8 cellular contexts compared by ENCODE assay signal in the genomic region with DNA sequence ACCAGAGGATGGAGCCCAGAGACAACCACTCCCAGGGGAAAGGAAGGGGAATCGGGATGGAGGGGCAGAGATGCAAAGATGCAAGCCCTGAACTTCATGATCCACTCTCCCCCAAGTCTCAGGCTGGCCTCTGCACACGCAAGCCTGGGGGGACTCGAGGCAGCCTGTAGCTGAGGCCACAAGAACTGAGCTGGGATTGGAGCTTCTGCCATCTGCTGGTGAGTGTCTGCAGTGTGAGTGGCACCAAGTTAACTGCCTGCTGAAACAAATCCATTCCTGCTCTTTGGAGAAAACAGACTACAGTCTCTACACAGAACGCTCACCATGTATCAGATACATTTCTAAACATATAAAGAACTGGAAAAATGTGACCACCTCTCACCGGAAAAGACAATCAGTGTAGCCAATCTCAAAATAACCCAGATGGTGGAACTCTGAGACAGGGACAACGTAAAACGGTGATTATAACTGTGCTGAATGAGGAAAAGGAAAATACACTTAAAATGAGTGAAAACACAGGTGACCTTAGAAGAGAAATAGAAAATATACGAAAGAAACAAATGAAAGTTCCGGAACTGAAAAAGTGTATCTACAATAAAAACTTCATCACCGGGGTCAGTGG.
DNase-seq lines count a peak whose midpoint lies in the region; ATAC-seq and TF ChIP-seq lines count a peak whose summit lies in the region.

No MANE protein-coding gene starts in this region.

- H3K27ac ChIP-seq in C4-2B = no peak overlapping the region
- no peak overlapping the region for H3K27ac ChIP-seq in OCI-LY7 (ENCODE audit: low read depth, low read length, poor library complexity, severe bottlenecking)

- no peaks in the 10 kb centered on the region for H3K79me2 ChIP-seq in OCI-LY7 (ENCODE audit: insufficient read depth, low read depth, low read length)

- H3K4me3 Mint-ChIP-seq in activated naive CD4-positive, alpha-beta T cell treated with anti-CD3 and anti-CD28 coated beads for 36 hours = no peak overlapping the region

- peaks cover 25% of the 10 kb centered on the region for H3K4me1 Mint-ChIP-seq in activated naive CD4-positive, alpha-beta T cell treated with anti-CD3 and anti-CD28 coated beads for 36 hours (ENCODE audit: low read depth)

- DNase-seq in H4 (ENCODE audit: low spot score) = peak; percentile 73
- peak; percentile 80 for DNase-seq in OCI-LY7 (ENCODE audit: low spot score)
- peak; percentile 69 for DNase-seq in activated naive CD4-positive, alpha-beta T cell treated with anti-CD3 and anti-CD28 coated beads for 36 hours
- DNase-seq in glomerular visceral epithelial cell (ENCODE audit: extremely low spot score) = peak; percentile 52
- DNase-seq in posterior cingulate gyrus = peak in 9 of 10 donors; percentile 37 to 93 (median 54)

- H3K4me1 ChIP-seq in OCI-LY7 (ENCODE audit: insufficient read depth, low read length, poor library complexity, severe bottlenecking) = peaks cover 30% of the 10 kb centered on the region

- H3K4me3 ChIP-seq in OCI-LY7 (ENCODE audit: low read depth, low read length, poor library complexity, severe bottlenecking) = no peak overlapping the region

- H3K4me2 ChIP-seq in OCI-LY7 (ENCODE audit: low read length) = no peak overlapping the region

- H3K27ac Mint-ChIP-seq in activated naive CD4-positive, alpha-beta T cell treated with anti-CD3 and anti-CD28 coated beads for 36 hours = no peak overlapping the region

- H3K36me3 ChIP-seq in OCI-LY7 (ENCODE audit: insufficient read depth, low read length) = peaks cover 74% of the 10 kb centered on the region

- CTCF ChIA-PET in OCI-LY7 (lab: Charles Lee; ENCODE audit: unreplicated experiment) = interaction anchor here (1.0 kb wide), 1 partner anchor 138 kb away, joined by 3 read pairs; no protein-coding TSS in a partner anchor
- CTCF ChIA-PET in activated naive CD4-positive, alpha-beta T cell treated with anti-CD3 and anti-CD28 coated beads for 36 hours (lab: Charles Lee) = interaction anchor here (0.5 to 4.8 kb wide), 13 partner anchors 9 to 143 kb away, joined by 3 to 61 read pairs (median 4); partner anchors contain the start of gene EPS15L1

- H3K9me2 ChIP-seq in OCI-LY7 (ENCODE audit: insufficient read depth, low read length) = no peaks in the 10 kb centered on the region

- no peaks in the 10 kb centered on the region for H4K20me1 ChIP-seq in OCI-LY7 (ENCODE audit: insufficient read depth, low read length)

- POLR2A ChIA-PET in OCI-LY7 (lab: Charles Lee) = no interaction called here

- peaks cover 52% of the 10 kb centered on the region for H3K36me3 Mint-ChIP-seq in activated naive CD4-positive, alpha-beta T cell treated with anti-CD3 and anti-CD28 coated beads for 36 hours (ENCODE audit: low read depth)

- no peaks in the 10 kb centered on the region for H3K27me3 Mint-ChIP-seq in activated naive CD4-positive, alpha-beta T cell treated with anti-CD3 and anti-CD28 coated beads for 36 hours (ENCODE audit: low read depth)

- no peak for ATAC-seq in HG02623 (IDR thresholded peaks at IDR 0.05; ENCODE audit: unreplicated experiment)
- no peak for ATAC-seq in HG03135 (IDR thresholded peaks at IDR 0.05; ENCODE audit: unreplicated experiment)

- intact Hi-C loops in OCI-LY7 (cut with micrococcal nuclease; ENCODE audit: unreplicated experiment) (no loop called here), posterior cingulate gyrus (cut with DNase I) (no loop called here)
- intact Hi-C loops in activated naive CD4-positive, alpha-beta T cell treated with anti-CD3 and anti-CD28 coated beads for 36 hours (cut with micrococcal nuclease) = no loop called here

- H3K9me3 Mint-ChIP-seq in activated naive CD4-positive, alpha-beta T cell treated with anti-CD3 and anti-CD28 coated beads for 36 hours = peaks cover 14% of the 10 kb centered on the region

- TF ChIP-seq CTCF in C4-2B (conservative IDR thresholded peaks at IDR 0.05) (peak; percentile 85), OCI-LY7 (conservative IDR thresholded peaks at IDR 0.05; ENCODE audit: low read length) (peak; percentile 93)

- H3K9me3 ChIP-seq in OCI-LY7 (ENCODE audit: low read length) = peaks cover 19% of the 10 kb centered on the region

- BruUV-seq in OCI-LY7 (replicated peaks; lab: Mats Ljungman, UMichigan) = no TSS peak

- no peak overlapping the region for H2AFZ ChIP-seq in OCI-LY7 (ENCODE audit: low read length)
